In the genomic region with DNA sequence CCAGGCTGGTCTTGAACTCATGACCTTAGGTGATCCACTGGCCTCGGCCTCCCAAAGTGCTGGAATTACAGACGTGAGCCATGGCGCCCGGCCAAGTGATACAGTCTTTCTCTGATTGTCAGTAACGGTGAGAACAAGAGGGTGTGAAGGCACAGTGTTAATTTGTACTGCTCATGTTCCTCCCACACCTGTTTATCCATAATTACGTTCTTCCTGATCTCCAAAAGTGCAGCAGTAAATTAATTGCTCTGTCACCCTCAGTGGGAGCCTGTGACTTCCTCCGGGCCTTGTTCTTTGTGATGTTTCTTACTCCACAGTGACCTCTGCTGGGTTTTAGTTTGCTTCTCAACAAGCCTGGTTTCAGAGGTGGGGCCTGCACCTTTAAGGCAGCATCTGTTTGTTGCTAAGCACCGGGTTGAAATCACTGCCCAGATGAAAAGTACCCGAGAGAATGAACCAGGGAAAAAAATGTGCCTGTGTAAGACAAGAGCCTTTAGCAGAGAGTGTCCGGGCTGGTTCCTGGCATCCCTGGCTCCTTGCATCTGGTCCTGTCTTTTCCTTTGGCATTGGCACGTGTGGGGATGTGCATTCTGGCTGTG, we compare ENCODE assay signal across 9 cellular contexts.
DNase-seq lines count a peak whose midpoint lies in the region; ATAC-seq, FAIRE-seq and TF ChIP-seq lines count a peak whose summit lies in the region.
"Had no signal": no experiment of that assay in that cellular context is flagged by ENCODE, and none has a peak within 500 bp of the region (broad histone marks: within the 10 kb centered on the region; RNA-seq: fewer than 3 reads in every experiment).

No MANE protein-coding gene starts in this region.

- no peak overlapping the region; the same call in 1 of the 2 replicates for H2BK12ac ChIP-seq in H1 (ENCODE audit: low read depth, low read length)

- H3K27ac ChIP-seq in DND-41 (ENCODE audit: low read length) (no peak overlapping the region), H1 (ENCODE audit: low read depth, low read length) (no peak overlapping the region), testis (no peak overlapping the region)

- DNase-seq in DND-41 (peak; percentile 58), HT-29 (ENCODE audit: low spot score) (peak; percentile 84), NCI-H774 (lab: John Stamatoyannopoulos, UW) (peak; percentile 91), H1 (ENCODE audit: low read depth in 1 of 2, low spot score in 2 of 2) (peak; percentile 54 to 64), midbrain (lab: John Stamatoyannopoulos, UW) (peak; percentile 87), testis (peak; percentile 70)
- peak; percentile 73 for DNase-seq in activated CD4-positive, alpha-beta memory T cell treated with anti-CD3 and anti-CD28 coated beads for 36 hours

- no peak overlapping the region for H4K8ac ChIP-seq in H1 (ENCODE audit: extremely low read depth, insufficient read depth, low read length)

- no peaks in the 10 kb centered on the region for H3K27me3 ChIP-seq in DND-41 (ENCODE audit: insufficient read depth, low read length, poor library complexity)
- H3K27me3 ChIP-seq in H1 (replicated peaks in 1 of 4; ENCODE audit: control insufficient read depth in 3 of 4, extremely low read depth in 1 of 4, insufficient read depth in 3 of 4, low read length in 3 of 4) = no peaks in the 10 kb centered on the region
- H3K27me3 ChIP-seq in testis = no peaks in the 10 kb centered on the region

- H2BK15ac ChIP-seq in H1 (ENCODE audit: low read length) = no peak overlapping the region

- H3K4me3 ChIP-seq in DND-41 (ENCODE audit: low read depth in 1 of 2, low read length in 2 of 2) (no peak overlapping the region), H1 (ENCODE audit: extremely low read depth in 1 of 4, insufficient read depth in 2 of 4, low read depth in 3 of 4, low read length in 4 of 4) (no peak overlapping the region), testis (no peak overlapping the region)

- no peaks in the 10 kb centered on the region for H3K79me2 ChIP-seq in DND-41 (ENCODE audit: insufficient read depth, low read length)
- H3K79me2 ChIP-seq in H1 (ENCODE audit: control insufficient read depth in 1 of 2, insufficient read depth in 2 of 2, low read length in 2 of 2) = no peaks in the 10 kb centered on the region

- intact Hi-C loops in activated CD4-positive, alpha-beta memory T cell treated with anti-CD3 and anti-CD28 coated beads for 36 hours (cut with micrococcal nuclease) = loop anchor here (1.0 kb wide), 2 partner anchors 246 to 499 kb away; no protein-coding TSS in a partner anchor
- intact Hi-C loops in testis (cut with DNase I; ENCODE audit: low total_unique reads) = loop anchor here (5.0 to 10.0 kb wide), 2 partner anchors 247 to 500 kb away; no protein-coding TSS in a partner anchor

- H3K4me2 ChIP-seq in DND-41 (ENCODE audit: insufficient read depth, low read length) = no peak overlapping the region
- no peak overlapping the region for H3K4me2 ChIP-seq in H1 (ENCODE audit: insufficient read depth in 1 of 2, low read depth in 2 of 2, low read length in 2 of 2)

- no peaks in the 10 kb centered on the region for H3K9me3 ChIP-seq in DND-41 (ENCODE audit: insufficient read depth, low read length, severe bottlenecking)
- H3K9me3 ChIP-seq in H1 (ENCODE audit: insufficient read depth in 2 of 2, low read depth in 1 of 2, low read length in 1 of 2) = no peaks in the 10 kb centered on the region
- H3K9me3 ChIP-seq in testis = no peaks in the 10 kb centered on the region

- H3K14ac ChIP-seq in H1 (ENCODE audit: insufficient read length) = no peak overlapping the region

- H3K4ac ChIP-seq in H1 (replicated peaks; ENCODE audit: insufficient read length, low read depth, low read length) = no peak overlapping the region

- peak overlapping the region; percentile 7 for H3K27ac Mint-ChIP-seq in activated CD4-positive, alpha-beta memory T cell treated with anti-CD3 and anti-CD28 coated beads for 36 hours

- H2BK5ac ChIP-seq in H1 (ENCODE audit: low read depth, low read length) = no peak overlapping the region; the same call in 1 of the 2 replicates

- H3K23me2 ChIP-seq in H1 (ENCODE audit: low read depth, low read length) = no peaks in the 10 kb centered on the region

- H3K36me3 ChIP-seq in DND-41 (ENCODE audit: insufficient read depth, low read length) (no peaks in the 10 kb centered on the region), H1 (ENCODE audit: control insufficient read depth in 2 of 4, insufficient read depth in 4 of 4, low read length in 3 of 4) (peaks cover 0 to 6% (median 1%) of the 10 kb centered on the region in 4 experiments; a peak in 4 of 8 replicates), testis (ENCODE audit: low read depth, missing control alignments) (no peaks in the 10 kb centered on the region)

- POLR2A ChIA-PET in activated CD4-positive, alpha-beta memory T cell treated with anti-CD3 and anti-CD28 coated beads for 36 hours (lab: Charles Lee) = no interaction called here
- POLR2A ChIA-PET in H1 (lab: Charles Lee; ENCODE audit: partially characterized antibody) = interaction anchor here (1.2 kb wide), 1 partner anchor 42 kb away, joined by 3 read pairs; no protein-coding TSS in a partner anchor

- no peak overlapping the region for H4K5ac ChIP-seq in H1 (ENCODE audit: insufficient read length, low read depth, low read length)

- H2AFZ ChIP-seq in DND-41 (ENCODE audit: low read depth, low read length) (0 out of 2 replicates have a peak overlapping the region, but pooled peaks have one; percentile 38), H1 (ENCODE audit: low read length) (no peak overlapping the region)

- no peak for TF ChIP-seq POLR2A in H1 (IDR thresholded peaks at IDR 0.05; ENCODE audit: control extremely low read depth in 1 of 2, low read depth in 2 of 2, low read length in 2 of 2)
- TF ChIP-seq POLR2A in testis (IDR thresholded peaks at IDR 0.05) = no peak

- H3K9ac ChIP-seq in DND-41 (ENCODE audit: low read depth, low read length) (no peak overlapping the region), H1 (replicated peaks in 1 of 4; ENCODE audit: extremely low read depth in 1 of 4, low read depth in 3 of 4, low read length in 3 of 4) (no peak overlapping the region)

- peak; percentile 95 for ATAC-seq in DND-41 (ENCODE audit: insufficient read depth, low read depth)
- peak; percentile 49 for ATAC-seq in GM21529 (IDR thresholded peaks at IDR 0.05; ENCODE audit: unreplicated experiment)

- H3K27me3 Mint-ChIP-seq in activated CD4-positive, alpha-beta memory T cell treated with anti-CD3 and anti-CD28 coated beads for 36 hours = no peaks in the 10 kb centered on the region

- CTCF ChIA-PET in activated CD4-positive, alpha-beta memory T cell treated with anti-CD3 and anti-CD28 coated beads for 36 hours (lab: Charles Lee) = interaction anchor here (0.6 to 5.4 kb wide), 12 partner anchors 12 to 499 kb away, joined by 3 to 102 read pairs (median 7); no protein-coding TSS in a partner anchor
- CTCF ChIA-PET in H1 (lab: Charles Lee; ENCODE audit: partially characterized antibody) = interaction anchor here (0.5 to 5.6 kb wide), 18 partner anchors 15 to 500 kb away, joined by 3 to 63 read pairs (median 4); no protein-coding TSS in a partner anchor

- no peak overlapping the region for H2BK120ac ChIP-seq in H1 (replicated peaks; ENCODE audit: low read depth, low read length)

- H2BK20ac ChIP-seq in H1 (ENCODE audit: low read length) = no peak overlapping the region

- TF ChIP-seq RAD21 in H1 (IDR thresholded peaks at IDR 0.05 in 1 of 2, conservative IDR thresholded peaks at IDR 0.05 in 1 of 2; ENCODE audit: low read depth in 2 of 2, low read length in 2 of 2) = peak; percentile 87 to 91

- H4K91ac ChIP-seq in H1 (replicated peaks; ENCODE audit: insufficient read length, low read length) = no peak overlapping the region

- H3K23ac ChIP-seq in H1 (ENCODE audit: insufficient read length) = no peak overlapping the region

- no peak overlapping the region for H2AK5ac ChIP-seq in H1 (ENCODE audit: low read depth, low read length)

- no peak overlapping the region for H3K18ac ChIP-seq in H1 (ENCODE audit: extremely low read depth, low read length)

- peak; percentile 97 for FAIRE-seq in H1 (lab: Jason Lieb, UNC)
- FAIRE-seq: endometrium had no signal

- TF ChIP-seq EP300 in H1 (IDR thresholded peaks at IDR 0.05; ENCODE audit: borderline replicate concordance in 1 of 2, low read depth in 2 of 2, low read length in 2 of 2) = no peak

- H4K20me1 ChIP-seq in DND-41 (ENCODE audit: insufficient read depth, low read length) (no peaks in the 10 kb centered on the region), H1 (replicated peaks in 1 of 2; ENCODE audit: control insufficient read depth in 1 of 2, insufficient read depth in 2 of 2, low read length in 2 of 2) (no peaks in the 10 kb centered on the region)

- H3K36me3 Mint-ChIP-seq in activated CD4-positive, alpha-beta memory T cell treated with anti-CD3 and anti-CD28 coated beads for 36 hours = peaks cover under 1% of the 10 kb centered on the region

- no peak overlapping the region for H3K4me3 Mint-ChIP-seq in activated CD4-positive, alpha-beta memory T cell treated with anti-CD3 and anti-CD28 coated beads for 36 hours

- no peaks in the 10 kb centered on the region for H3K9me3 Mint-ChIP-seq in activated CD4-positive, alpha-beta memory T cell treated with anti-CD3 and anti-CD28 coated beads for 36 hours

- 67% methylated on average over 11 of the region's 11 CpGs; no CpG with 5 or more reads in 1 of the 2 experiments for WGBS in H1 (ENCODE audit: extremely low coverage in 1 of 2, insufficient coverage in 1 of 2, insufficient read length in 1 of 2, insufficient replicate concordance in 2 of 2, low coverage in 1 of 2, low lambda C conversion rate in 2 of 2, missing lambda C conversion rate in 1 of 2), 2 experiments
- WGBS in testis, 2 donors = 40 to 48% methylated on average over 11 of the region's 11 CpGs

- no peaks in the 10 kb centered on the region for H3K79me1 ChIP-seq in H1 (ENCODE audit: low read depth, low read length)

- H3K4me1 Mint-ChIP-seq in activated CD4-positive, alpha-beta memory T cell treated with anti-CD3 and anti-CD28 coated beads for 36 hours (ENCODE audit: low read depth) = peaks cover 50% of the 10 kb centered on the region

- H3K4me1 ChIP-seq in DND-41 (ENCODE audit: insufficient read depth, low read length) (0 out of 2 replicates have a peak, but pooled peaks cover 2% of the 10 kb centered on the region), H1 (replicated peaks in 1 of 4; ENCODE audit: control insufficient read depth in 3 of 4, insufficient read depth in 4 of 4, low read length in 3 of 4) (peaks cover 2 to 11% (median 7%) of the 10 kb centered on the region in 4 experiments; a peak in 6 of 7 replicates), testis (no peaks in the 10 kb centered on the region)

- TF ChIP-seq CTCF in DND-41 (IDR thresholded peaks at IDR 0.05; ENCODE audit: borderline replicate concordance, extremely low read depth, low read length, poor library complexity, severe bottlenecking) (peak; percentile 69), H1 (IDR thresholded peaks at IDR 0.05; ENCODE audit: control extremely low read depth in 1 of 3, insufficient read depth in 1 of 3, low read depth in 1 of 3, low read length in 3 of 3) (peak; percentile 28 to 80 (median 79)), testis (IDR thresholded peaks at IDR 0.05) (peak; percentile 41 to 45 (median 41))

- H3K56ac ChIP-seq in H1 (replicated peaks; ENCODE audit: insufficient read length, low read depth, low read length) = no peak overlapping the region

TF ChIP-seq in H1, 55 proteins besides CTCF, POLR2A, EP300 and RAD21 (continues in another document):
- peak; percentile 36; the same call in 1 of the 2 replicates for TF ChIP-seq BACH1 (IDR thresholded peaks at IDR 0.05; ENCODE audit: low read length)
